In the genomic region with DNA sequence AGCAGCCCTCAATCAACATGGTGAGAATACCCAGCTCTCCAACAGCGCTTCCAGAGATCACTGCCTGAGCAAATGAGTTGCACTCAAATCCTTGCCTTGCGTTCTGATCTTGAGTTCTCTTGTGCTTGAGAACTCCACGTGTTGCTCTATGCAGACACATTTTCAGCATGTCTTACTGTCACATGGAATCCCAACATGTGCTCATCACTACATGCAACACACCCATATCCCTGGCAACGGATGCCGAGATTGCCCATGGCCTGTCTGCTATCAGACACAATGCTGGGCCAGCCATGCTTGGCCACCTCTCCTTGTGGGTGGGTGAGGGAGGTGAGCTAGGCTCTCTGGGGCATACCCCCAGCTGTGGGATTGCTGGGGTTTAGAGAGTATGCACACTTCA, we compare ENCODE assay signal across 21 cellular contexts.
DNase-seq lines count a peak whose midpoint lies in the region; ATAC-seq, FAIRE-seq and TF ChIP-seq lines count a peak whose summit lies in the region.
"Had no signal": no experiment of that assay in that cellular context is flagged by ENCODE, and none has a peak within 500 bp of the region (broad histone marks: within the 10 kb centered on the region; RNA-seq: fewer than 3 reads in every experiment).

No MANE protein-coding gene starts in this region.

- H3K9me3 ChIP-seq in HepG2 (ENCODE audit: low read length) (no peaks in the 10 kb centered on the region), right lobe of liver (no peaks in the 10 kb centered on the region), mesenchymal stem cell (ENCODE audit: control insufficient read depth, low read length) (no peaks in the 10 kb centered on the region), WERI-Rb-1 (ENCODE audit: severe bottlenecking) (no peaks in the 10 kb centered on the region)
- H3K9me3 ChIP-seq: A549, Caco-2 had no signal

- H3K4me1 Mint-ChIP-seq in stimulated activated effector memory CD8-positive, alpha-beta T cell treated with anti-CD3 and anti-CD28 coated beads, Interleukin-12 subunit alpha, Interleukin-12 subunit beta, amount 100 ng/mL, for 72 hours: peaks cover 7% of the 10 kb centered on the region

- H3K27ac Mint-ChIP-seq in stimulated activated effector memory CD8-positive, alpha-beta T cell treated with anti-CD3 and anti-CD28 coated beads, Interleukin-12 subunit alpha, Interleukin-12 subunit beta, amount 100 ng/mL, for 72 hours: no peak overlapping the region
- H3K27ac Mint-ChIP-seq: CD4-positive, alpha-beta T cell; GM23338 had no signal

- peak overlapping the region; percentile 27 for H2AK5ac ChIP-seq in mesenchymal stem cell (ENCODE audit: low read length, severe bottlenecking)

- no peak overlapping the region for H4K8ac ChIP-seq in mesenchymal stem cell (ENCODE audit: low read length)

- no peak for TF ChIP-seq RAD21 in HepG2 (CRISPR knock-in tag; IDR thresholded peaks at IDR 0.05)

- WGBS in HepG2 (ENCODE audit: low lambda C conversion rate): 58% methylated on average over 5 of the region's 5 CpGs
- WGBS in right lobe of liver (ENCODE audit: insufficient coverage, low coverage, low lambda C conversion rate, missing lambda C conversion rate): 79% methylated on average over 3 of the region's 5 CpGs
- 60% methylated on average over 3 of the region's 5 CpGs for WGBS in mesenchymal stem cell

- H3K9me3 Mint-ChIP-seq in stimulated activated effector memory CD8-positive, alpha-beta T cell treated with anti-CD3 and anti-CD28 coated beads, Interleukin-12 subunit alpha, Interleukin-12 subunit beta, amount 100 ng/mL, for 72 hours: no peaks in the 10 kb centered on the region
- H3K9me3 Mint-ChIP-seq: CD4-positive, alpha-beta T cell had no signal

- H3K4me3 ChIP-seq in HepG2 (replicated peaks in 1 of 3; ENCODE audit: insufficient read depth in 1 of 3, low read depth in 2 of 3, low read length in 3 of 3) (no peak overlapping the region), right lobe of liver (no peak overlapping the region), mesenchymal stem cell (ENCODE audit: insufficient read depth in 1 of 2, low read depth in 1 of 2, low read length in 2 of 2) (no peak overlapping the region), WERI-Rb-1 (ENCODE audit: low read depth, low read length) (no peak overlapping the region)
- H3K4me3 ChIP-seq: A549, GM23338, K562 had no signal

- no peak overlapping the region for H3K14ac ChIP-seq in mesenchymal stem cell (ENCODE audit: low read length in 2 of 2)

- DNase-seq in HepG2 (ENCODE audit: low spot score): no peak
- no peak for DNase-seq in right lobe of liver
- no peak for DNase-seq in mesenchymal stem cell
- DNase-seq in stimulated activated effector memory CD8-positive, alpha-beta T cell treated with anti-CD3 and anti-CD28 coated beads, Interleukin-12 subunit alpha, Interleukin-12 subunit beta, amount 100 ng/mL, for 72 hours (ENCODE audit: low spot score in 2 of 2): no peak
- DNase-seq in WERI-Rb-1: no peak
- DNase-seq: AML-193; Caco-2; CD4-positive, alpha-beta T cell; H7 had no signal

- ATAC-seq in HepG2 (no peak), right lobe of liver (no peak), HG02588 (IDR thresholded peaks at IDR 0.05; ENCODE audit: unreplicated experiment) (no peak), esophagus mucosa (no peak)
- peak; percentile 4 for ATAC-seq in stimulated activated effector memory CD8-positive, alpha-beta T cell treated with anti-CD3 and anti-CD28 coated beads, Interleukin-12 subunit alpha, Interleukin-12 subunit beta, amount 100 ng/mL, for 72 hours
- ATAC-seq: A549, GM23338, HCT116, K562 had no signal

- H2BK5ac ChIP-seq in mesenchymal stem cell (ENCODE audit: low read depth, low read length, poor library complexity, severe bottlenecking): no peak overlapping the region

- H3K18ac ChIP-seq in mesenchymal stem cell (ENCODE audit: low read depth in 1 of 2, low read length in 2 of 2): no peak overlapping the region

- in situ Hi-C loops in HepG2 (cut with HindIII; ENCODE audit: extremely low pct_ligation_motif_present, low pct_unique_long_range_greater_than_20kb): no loop called here

- H3K23ac ChIP-seq in mesenchymal stem cell (ENCODE audit: low read length in 2 of 2): no peak overlapping the region

- H3K4me1 ChIP-seq in HepG2 (ENCODE audit: insufficient read depth, low read length): peaks cover 14% of the 10 kb centered on the region
- no peaks in the 10 kb centered on the region for H3K4me1 ChIP-seq in right lobe of liver
- H3K4me1 ChIP-seq in mesenchymal stem cell (ENCODE audit: control insufficient read depth, insufficient read depth, low read depth, low read length): peaks cover 30% of the 10 kb centered on the region
- H3K4me1 ChIP-seq: A549, Caco-2 had no signal

- no peak overlapping the region for H3K9ac ChIP-seq in HepG2 (ENCODE audit: insufficient read depth, low read depth, low read length)
- no peak overlapping the region for H3K9ac ChIP-seq in mesenchymal stem cell (ENCODE audit: low read length)

- TF ChIP-seq CTCF in HepG2 (CRISPR knock-in tag; IDR thresholded peaks at IDR 0.05): no peak
- TF ChIP-seq CTCF in right lobe of liver (IDR thresholded peaks at IDR 0.05): no peak
- TF ChIP-seq CTCF in WERI-Rb-1 (IDR thresholded peaks at IDR 0.05; ENCODE audit: low read depth, low read length): no peak

- no peak for TF ChIP-seq EP300 in HepG2 (IDR thresholded peaks at IDR 0.05; ENCODE audit: low read depth in 2 of 2, low read length in 2 of 2)
- TF ChIP-seq EP300 in HepG2 (CRISPR knock-in tag; IDR thresholded peaks at IDR 0.05; ENCODE audit: borderline replicate concordance): no peak

- intact Hi-C loops in HepG2 (cut with micrococcal nuclease; ENCODE audit: unreplicated experiment): loop anchor here (5.0 kb wide), 1 partner anchor 48 kb away; no protein-coding TSS in a partner anchor
- intact Hi-C loops in right lobe of liver (cut with DNase I): no loop called here

- peaks cover 0 to 17% of the 10 kb centered on the region in 2 experiments; a peak in 4 of 5 replicates for H3K27me3 ChIP-seq in HepG2 (ENCODE audit: control insufficient read depth in 1 of 2, insufficient read depth in 2 of 2, low read length in 2 of 2)
- no peaks in the 10 kb centered on the region for H3K27me3 ChIP-seq in right lobe of liver
- peaks cover 0 to 51% of the 10 kb centered on the region in 2 experiments for H3K27me3 ChIP-seq in mesenchymal stem cell (ENCODE audit: control insufficient read depth in 1 of 2, insufficient read depth in 1 of 2, low read length in 2 of 2)
- peaks cover 98% of the 10 kb centered on the region for H3K27me3 ChIP-seq in WERI-Rb-1 (ENCODE audit: insufficient read depth, low read depth, severe bottlenecking)

- H4K91ac ChIP-seq in mesenchymal stem cell (ENCODE audit: low read length): no peak overlapping the region

- H3K27ac ChIP-seq in HepG2 (ENCODE audit: extremely low read length, insufficient read depth, low read length): no peak overlapping the region
- no peak overlapping the region for H3K27ac ChIP-seq in right lobe of liver
- no peak overlapping the region for H3K27ac ChIP-seq in mesenchymal stem cell (ENCODE audit: low read length, poor library complexity, severe bottlenecking)
- H3K27ac ChIP-seq in WERI-Rb-1: no peak overlapping the region
- H3K27ac ChIP-seq: 22Rv1, A549, C4-2B had no signal

- CTCF ChIA-PET in HepG2 (lab: Yijun Ruan, JAX; ENCODE audit: low intra/inter-chr PET ratio, low total read pairs): no interaction called here

- no peak overlapping the region for H2BK12ac ChIP-seq in mesenchymal stem cell (ENCODE audit: low read length in 2 of 2)

- BruUV-seq in HepG2 (replicated peaks; lab: Mats Ljungman, UMichigan): no TSS peak

- H2BK15ac ChIP-seq in mesenchymal stem cell (ENCODE audit: low read depth, poor library complexity, severe bottlenecking): no peak overlapping the region

- H3K36me3 Mint-ChIP-seq in stimulated activated effector memory CD8-positive, alpha-beta T cell treated with anti-CD3 and anti-CD28 coated beads, Interleukin-12 subunit alpha, Interleukin-12 subunit beta, amount 100 ng/mL, for 72 hours: no peaks in the 10 kb centered on the region

- POLR2A ChIA-PET in HepG2 (lab: Yijun Ruan, JAX): no interaction called here

- H3K36me3 ChIP-seq in HepG2 (replicated peaks in 1 of 2; ENCODE audit: control insufficient read depth in 1 of 2, insufficient read depth in 2 of 2, low read length in 2 of 2) (no peaks in the 10 kb centered on the region), right lobe of liver (no peaks in the 10 kb centered on the region), mesenchymal stem cell (ENCODE audit: control insufficient read depth in 1 of 2, insufficient read depth in 2 of 2, low read depth in 1 of 2, low read length in 2 of 2) (no peaks in the 10 kb centered on the region), WERI-Rb-1 (no peaks in the 10 kb centered on the region)

- H3K4me2 ChIP-seq in HepG2 (ENCODE audit: low read depth, low read length) (no peak overlapping the region), mesenchymal stem cell (ENCODE audit: low read length, poor library complexity, severe bottlenecking) (no peak overlapping the region)
- H3K4me2 ChIP-seq: A549, GM23338 had no signal

- no peak overlapping the region for H2AFZ ChIP-seq in HepG2 (ENCODE audit: low read length)
- H2AFZ ChIP-seq in mesenchymal stem cell (ENCODE audit: low read depth, low read length): no peak overlapping the region
- H2AFZ ChIP-seq: GM23338 had no signal

- H3K4me3 Mint-ChIP-seq in stimulated activated effector memory CD8-positive, alpha-beta T cell treated with anti-CD3 and anti-CD28 coated beads, Interleukin-12 subunit alpha, Interleukin-12 subunit beta, amount 100 ng/mL, for 72 hours: no peak overlapping the region
- H3K4me3 Mint-ChIP-seq: CD4-positive, alpha-beta T cell; GM23338 had no signal

- H3K4ac ChIP-seq in mesenchymal stem cell (ENCODE audit: low read depth in 1 of 2, low read length in 2 of 2): no peak overlapping the region

- H2BK120ac ChIP-seq in mesenchymal stem cell (ENCODE audit: low read depth, low read length): no peak overlapping the region

- FAIRE-seq in HepG2 (lab: Jason Lieb, UNC): no peak
- FAIRE-seq: A549, D721Med, G401.6, GM12891, GM18507, K562 had no signal

- H4K20me1 ChIP-seq in HepG2 (ENCODE audit: insufficient read depth, low read length): no peaks in the 10 kb centered on the region

- H3K79me2 ChIP-seq in HepG2 (ENCODE audit: insufficient read depth, low read length): no peaks in the 10 kb centered on the region

- no peaks in the 10 kb centered on the region for H3K79me1 ChIP-seq in mesenchymal stem cell (replicated peaks; ENCODE audit: low read length, poor library complexity, severe bottlenecking)

- TF ChIP-seq POLR2A in HepG2 (IDR thresholded peaks at IDR 0.05; ENCODE audit: insufficient read depth in 1 of 2, low read depth in 2 of 2, low read length in 2 of 2): no peak
- TF ChIP-seq POLR2A in right lobe of liver (IDR thresholded peaks at IDR 0.05): no peak

TF ChIP-seq in HepG2, 621 proteins besides CTCF, POLR2A, EP300 and RAD21 (continues in another document):
- TF ChIP-seq, protein P1, sequence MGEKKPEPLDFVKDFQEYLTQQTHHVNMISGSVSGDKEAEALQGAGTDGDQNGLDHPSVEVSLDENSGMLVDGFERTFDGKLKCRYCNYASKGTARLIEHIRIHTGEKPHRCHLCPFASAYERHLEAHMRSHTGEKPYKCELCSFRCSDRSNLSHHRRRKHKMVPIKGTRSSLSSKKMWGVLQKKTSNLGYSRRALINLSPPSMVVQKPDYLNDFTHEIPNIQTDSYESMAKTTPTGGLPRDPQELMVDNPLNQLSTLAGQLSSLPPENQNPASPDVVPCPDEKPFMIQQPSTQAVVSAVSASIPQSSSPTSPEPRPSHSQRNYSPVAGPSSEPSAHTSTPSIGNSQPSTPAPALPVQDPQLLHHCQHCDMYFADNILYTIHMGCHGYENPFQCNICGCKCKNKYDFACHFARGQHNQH (CRISPR knock-in tag; IDR thresholded peaks at IDR 0.05): no peak
